ENCODE assay signal across 20 cellular contexts in the genomic region with DNA sequence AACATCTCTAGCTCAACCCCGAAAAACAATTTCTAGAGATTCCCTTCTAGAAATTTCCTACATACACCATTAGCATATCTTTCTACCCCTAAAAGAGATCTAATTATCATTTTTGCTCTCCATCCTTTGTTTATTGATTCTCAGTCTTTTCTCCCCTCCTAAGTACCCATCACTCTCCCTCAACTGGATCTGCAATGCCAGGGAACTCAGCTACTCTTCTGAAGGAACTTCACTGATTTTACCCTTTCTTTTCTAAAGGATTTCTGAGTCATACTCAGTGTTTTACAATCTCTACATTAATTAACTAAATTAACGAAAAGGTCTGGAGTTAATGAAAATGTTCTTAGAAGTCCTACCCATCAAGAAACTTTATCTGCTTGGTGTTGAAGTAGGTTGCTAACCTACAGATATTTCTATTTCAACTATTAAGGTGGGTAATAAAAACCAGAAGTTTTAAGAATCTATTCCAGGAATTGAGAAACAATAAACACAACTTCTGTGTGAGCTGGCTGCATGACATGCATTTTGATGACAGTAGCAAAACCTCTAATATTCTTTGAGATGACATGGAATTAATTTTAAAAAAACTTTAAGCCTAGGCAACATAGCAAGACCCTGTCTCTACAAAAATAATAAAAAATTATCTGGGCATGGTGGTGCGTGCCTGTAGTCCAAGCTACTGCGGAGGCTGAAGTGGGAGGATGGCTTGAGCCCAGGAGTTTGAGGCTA.
"Had no signal": no experiment of that assay in that cellular context is flagged by ENCODE, and none has a peak within 500 bp of the region (broad histone marks: within the 10 kb centered on the region; RNA-seq: fewer than 3 reads in every experiment).

No MANE protein-coding gene starts in this region.

- H3K9me3 Mint-ChIP-seq: activated T-helper 1 cell treated with anti-CD3 and anti-CD28 coated beads, Interleukin-12 subunit alpha, Interleukin-12 subunit beta, Interleukin-2, Interleukin-4 antibody, amounts not matched to agents 30 ng/mL and 10 ng/mL and 1 ng/mL, durations not matched to agents 14 hours and 24 hours and 36 hours; endodermal cell; type B pancreatic cell had no signal

- H3K9me3 ChIP-seq: gastrocnemius medialis, heart left ventricle, lower lobe of right lung, right atrium auricular region had no signal

- H3K36me3 ChIP-seq: cardiac muscle cell, gastrocnemius medialis, heart left ventricle, lower lobe of right lung, right atrium auricular region had no signal

- DNase-seq: activated CD8-positive, alpha-beta memory T cell treated with anti-CD3 and anti-CD28 coated beads, Interleukin-2, amount 50 U/mL, for 48 hours; activated naive CD4-positive, alpha-beta T cell; dorsolateral prefrontal cortex; endodermal cell; gastrocnemius medialis; heart left ventricle; left cardiac atrium; lower lobe of right lung; midbrain; stimulated activated CD4-positive, alpha-beta T cell treated with anti-CD3 and anti-CD28 coated beads, Interleukin-15, amount 100 ng/mL, for 24 hours; stimulated activated CD4-positive, alpha-beta T cell treated with anti-CD3 and anti-CD28 coated beads, Interleukin-4, amount 100 ng/mL, for 24 hours; stimulated activated naive CD4-positive, alpha-beta T cell treated with Interleukin-2 at 50 U/mL for 16 hours; T1000 had no signal

- H3K27me3 ChIP-seq: cardiac muscle cell, dorsolateral prefrontal cortex, gastrocnemius medialis, heart left ventricle, right atrium auricular region had no signal

- H3K4me3 Mint-ChIP-seq: activated T-helper 1 cell treated with anti-CD3 and anti-CD28 coated beads, Interleukin-12 subunit alpha, Interleukin-12 subunit beta, Interleukin-2, Interleukin-4 antibody, amounts not matched to agents 30 ng/mL and 10 ng/mL and 1 ng/mL, durations not matched to agents 14 hours and 24 hours and 36 hours; endodermal cell; type B pancreatic cell had no signal

- FAIRE-seq: astrocyte had no signal

- H3K27ac Mint-ChIP-seq: activated T-helper 1 cell treated with anti-CD3 and anti-CD28 coated beads, Interleukin-12 subunit alpha, Interleukin-12 subunit beta, Interleukin-2, Interleukin-4 antibody, amounts not matched to agents 30 ng/mL and 10 ng/mL and 1 ng/mL, durations not matched to agents 14 hours and 24 hours and 36 hours; endodermal cell; type B pancreatic cell had no signal

- H3K27ac ChIP-seq: cardiac muscle cell, heart left ventricle, lower lobe of right lung, right atrium auricular region, skin epidermis, VCaP had no signal

- H3K27me3 Mint-ChIP-seq: type B pancreatic cell had no signal

- ATAC-seq: gastrocnemius medialis, heart left ventricle, left cardiac atrium, lower lobe of right lung had no signal

- H3K4me3 ChIP-seq: cardiac muscle cell, dorsolateral prefrontal cortex, gastrocnemius medialis, heart left ventricle, lower lobe of right lung, right atrium auricular region, skin epidermis had no signal
